ENCODE assay signal across 26 cellular contexts in genomic region chr19:41853768-41854167, GRCh38. TPM values are rescaled to one million over a fixed set of nuclear protein-coding genes. Genes with fewer than 3 reads are reported as not detected.
"Had no signal": no experiment of that assay in that cellular context is flagged by ENCODE, and none has a peak within 500 bp of the region (broad histone marks: within the 10 kb centered on the region; RNA-seq: fewer than 3 reads in every experiment).

No MANE protein-coding gene starts in this region.

- H3K4me3 ChIP-seq: coronary artery, hepatocyte, right atrium auricular region, sigmoid colon, skin epidermis, stomach, thoracic aorta, transverse colon had no signal

- H3K27me3 ChIP-seq: right atrium auricular region, sigmoid colon had no signal

- H3K9me3 Mint-ChIP-seq: naive thymus-derived CD4-positive, alpha-beta T cell; nephron progenitor cell had no signal

- H3K36me3 Mint-ChIP-seq: naive thymus-derived CD4-positive, alpha-beta T cell had no signal

- DNase-seq: effector CD4-positive, alpha-beta T cell; foreskin melanocyte; head of caudate nucleus; left colon; left ventricle myocardium superior; naive thymus-derived CD4-positive, alpha-beta T cell; nephron progenitor cell; sigmoid colon; stimulated activated CD4-positive, alpha-beta T cell treated with anti-CD3 and anti-CD28 coated beads, Interleukin-2, amount 100 ng/mL, for 24 hours; stimulated activated CD4-positive, alpha-beta T cell treated with anti-CD3 and anti-CD28 coated beads, Interleukin-4, amount 100 ng/mL, for 4 hours; stimulated activated naive CD4-positive, alpha-beta T cell; stomach; substantia nigra; transverse colon had no signal

- H3K4me3 Mint-ChIP-seq: naive thymus-derived CD4-positive, alpha-beta T cell; nephron progenitor cell had no signal

- H3K27ac Mint-ChIP-seq: nephron progenitor cell had no signal

- H3K4me1 Mint-ChIP-seq: nephron progenitor cell had no signal

- ATAC-seq: left colon; left ventricle myocardium superior; naive thymus-derived CD4-positive, alpha-beta T cell had no signal

- H3K36me3 ChIP-seq: right atrium auricular region, sigmoid colon, stomach, thoracic aorta, transverse colon had no signal

RNA-seq across cellular contexts. Expression of gene DMRTC2, which starts 8.9 kb away (rescaled TPM):
- total RNA-seq: dermis microvascular lymphatic vessel endothelial cell, hepatocyte, kidney epithelial cell, left colon, left ventricle myocardium superior, lung microvascular endothelial cell, mesenteric fat pad, mononuclear cell, omental fat pad, right atrium auricular region, sigmoid colon, stomach, thoracic aorta, transverse colon, urinary bladder had no signal

RNA-seq across cellular contexts. Expression of gene LYPD4, which starts 9.3 kb away (rescaled TPM):
- total RNA-seq: dermis microvascular lymphatic vessel endothelial cell; hepatocyte; kidney epithelial cell; left colon; left ventricle myocardium superior; lung microvascular endothelial cell; mesenteric fat pad; mononuclear cell; naive thymus-derived CD4-positive, alpha-beta T cell; omental fat pad; right atrium auricular region; sigmoid colon; stomach; thoracic aorta; transverse colon; urinary bladder had no signal

RNA-seq across cellular contexts. Expression of gene CD79A, which starts 23.3 kb away (rescaled TPM):
- total RNA-seq: kidney epithelial cell, left ventricle myocardium superior, lung microvascular endothelial cell, sigmoid colon, thoracic aorta had no signal
